Comparison of ENCODE assay signal across 8 cellular contexts in genomic region chr17:75843577-75844529, GRCh38. TPM values are rescaled to one million over a fixed set of nuclear protein-coding genes. Genes with fewer than 3 reads are reported as not detected.
DNase-seq lines count a peak whose midpoint lies in the region; ATAC-seq and TF ChIP-seq lines count a peak whose summit lies in the region.

Gene UNC13D, minus strand, starts transcription at chr17:75844404. Its CDS starts 67 bp downstream, at chr17:75844337.

- no peak for TF ChIP-seq CTCF in right lobe of liver (IDR thresholded peaks at IDR 0.05)

- H3K36me3 ChIP-seq in right lobe of liver (peaks cover 8 to 30% (median 16%) of the 10 kb centered on the region in 4 donors), stomach smooth muscle (ENCODE audit: control insufficient read depth in 2 of 2, insufficient read depth in 2 of 2, low read length in 2 of 2) (peaks cover 27 to 30% of the 10 kb centered on the region in 2 donors)

- H3K4me1 ChIP-seq in right lobe of liver = peaks cover 0 to 27% (median 3%) of the 10 kb centered on the region in 4 donors
- H3K4me1 ChIP-seq in stomach smooth muscle (ENCODE audit: control insufficient read depth, insufficient read depth, low read length) = peaks cover 24% of the 10 kb centered on the region

- TF ChIP-seq POLR2A in right lobe of liver (IDR thresholded peaks at IDR 0.05) = no peak

- H3K9me3 Mint-ChIP-seq in activated naive CD8-positive, alpha-beta T cell treated with anti-CD3 and anti-CD28 coated beads, Interleukin-2, amount 10 ng/mL, durations not matched to agents 7 days and 5 days = no peaks in the 10 kb centered on the region

- no peaks in the 10 kb centered on the region for H3K27me3 Mint-ChIP-seq in activated naive CD8-positive, alpha-beta T cell treated with anti-CD3 and anti-CD28 coated beads, Interleukin-2, amount 10 ng/mL, durations not matched to agents 7 days and 5 days

- DNase-seq in SW480 (ENCODE audit: low spot score) = peak; percentile 38
- peak; percentile 78 for DNase-seq in activated naive CD8-positive, alpha-beta T cell treated with anti-CD3 and anti-CD28 coated beads, Interleukin-2, amount 10 ng/mL, durations not matched to agents 7 days and 5 days
- peak in 2 of 3 donors; percentile 68 to 72 for DNase-seq in right lobe of liver
- no peak for DNase-seq in HuH-7 (ENCODE audit: low spot score)

- H3K27ac ChIP-seq in right lobe of liver (peak within 1 kb of the TSS; percentile 63 to 83 (median 75)), stomach smooth muscle (ENCODE audit: low read length) (peak within 1 kb of the TSS; percentile 66)

- peak within 1 kb of the TSS; percentile 12 to 38 (median 28) for H3K4me3 ChIP-seq in right lobe of liver
- H3K4me3 ChIP-seq in stomach smooth muscle (ENCODE audit: low read length in 2 of 2) = no peak within 1 kb of the TSS

- peak; percentile 24 for ATAC-seq in GM21423 (IDR thresholded peaks at IDR 0.05; ENCODE audit: unreplicated experiment)
- ATAC-seq in activated naive CD8-positive, alpha-beta T cell treated with anti-CD3 and anti-CD28 coated beads, Interleukin-2, amount 10 ng/mL, durations not matched to agents 7 days and 5 days (ENCODE audit: low read depth) = peak; percentile 75
- peak; percentile 21 to 45 (median 32) for ATAC-seq in right lobe of liver
- no peak for ATAC-seq in HG02623 (IDR thresholded peaks at IDR 0.05; ENCODE audit: unreplicated experiment)
- no peak for ATAC-seq in HG03457 (IDR thresholded peaks at IDR 0.05; ENCODE audit: unreplicated experiment)

- H3K9me3 ChIP-seq in right lobe of liver = no peaks in the 10 kb centered on the region
- H3K9me3 ChIP-seq in stomach smooth muscle (ENCODE audit: control insufficient read depth in 2 of 2, low read length in 2 of 2) = no peaks in the 10 kb centered on the region

- peak within 1 kb of the TSS; percentile 33 to 36 for H3K9ac ChIP-seq in stomach smooth muscle (ENCODE audit: low read length in 2 of 2)

- H3K4me1 Mint-ChIP-seq in activated naive CD8-positive, alpha-beta T cell treated with anti-CD3 and anti-CD28 coated beads, Interleukin-2, amount 10 ng/mL, durations not matched to agents 7 days and 5 days = peaks cover 13% of the 10 kb centered on the region

- intact Hi-C loops in right lobe of liver (cut with DNase I) = no loop called here

- WGBS in right lobe of liver (ENCODE audit: insufficient coverage, low coverage, low lambda C conversion rate, missing lambda C conversion rate) = 16% methylated on average over 7 of the region's 35 CpGs

- H3K4me3 Mint-ChIP-seq in activated naive CD8-positive, alpha-beta T cell treated with anti-CD3 and anti-CD28 coated beads, Interleukin-2, amount 10 ng/mL, durations not matched to agents 7 days and 5 days = peak within 1 kb of the TSS; percentile 91

- H3K27me3 ChIP-seq in right lobe of liver (no peaks in the 10 kb centered on the region), stomach smooth muscle (ENCODE audit: control insufficient read depth in 1 of 2, insufficient read depth in 2 of 2, low read length in 2 of 2) (no peaks in the 10 kb centered on the region)

- H3K27ac Mint-ChIP-seq in activated naive CD8-positive, alpha-beta T cell treated with anti-CD3 and anti-CD28 coated beads, Interleukin-2, amount 10 ng/mL, durations not matched to agents 7 days and 5 days = peak within 1 kb of the TSS; percentile 99

- POLR2A ChIA-PET in activated naive CD8-positive, alpha-beta T cell treated with anti-CD3 and anti-CD28 coated beads, Interleukin-2, amount 10 ng/mL, durations not matched to agents 7 days and 5 days (lab: Charles Lee) = interaction anchor here (0.6 to 8.7 kb wide), 20 partner anchors 10 to 426 kb away, joined by 3 to 126 read pairs (median 9); partner anchors contain the start of genes ACOX1, MRPL38, TEN1 and TRIM47

- peaks cover 11% of the 10 kb centered on the region for H3K36me3 Mint-ChIP-seq in activated naive CD8-positive, alpha-beta T cell treated with anti-CD3 and anti-CD28 coated beads, Interleukin-2, amount 10 ng/mL, durations not matched to agents 7 days and 5 days

RNA-seq across cellular contexts. Expression of gene UNC13D, which starts in this region (rescaled TPM):
- total RNA-seq in activated naive CD8-positive, alpha-beta T cell treated with anti-CD3 and anti-CD28 coated beads, Interleukin-2, amount 10 ng/mL, durations not matched to agents 7 days and 5 days = 100 to 1,000 TPM; 221 to 222 TPM
- total RNA-seq in right lobe of liver = 10 to 100 TPM in 3 of 6 experiments, 1 to 10 TPM in 3; 3.4 to 12.5 (median 10.7) TPM

Comparison
In these comparisons a context has a peak if more than half of its experiments do, and no peak if none do; other contexts are left out.
1. RNA of gene UNC13D (total RNA-seq): 221 to 222 TPM in activated naive CD8-positive, alpha-beta T cell treated with anti-CD3 and anti-CD28 coated beads, Interleukin-2, amount 10 ng/mL, durations not matched to agents 7 days and 5 days; 3.4 to 12.5 TPM in right lobe of liver; every median in the first group is over 10 times any median in the second.
2. ATAC-seq: peak in GM21423 (single experiment), activated naive CD8-positive, alpha-beta T cell treated with anti-CD3 and anti-CD28 coated beads, Interleukin-2, amount 10 ng/mL, durations not matched to agents 7 days and 5 days (single experiment) and right lobe of liver (4 of 4); none in HG02623 (single experiment) and HG03457 (single experiment).
3. H3K4me3 ChIP-seq: peak in right lobe of liver (3 of 3); none in stomach smooth muscle (0 of 2).